In the genomic region with DNA sequence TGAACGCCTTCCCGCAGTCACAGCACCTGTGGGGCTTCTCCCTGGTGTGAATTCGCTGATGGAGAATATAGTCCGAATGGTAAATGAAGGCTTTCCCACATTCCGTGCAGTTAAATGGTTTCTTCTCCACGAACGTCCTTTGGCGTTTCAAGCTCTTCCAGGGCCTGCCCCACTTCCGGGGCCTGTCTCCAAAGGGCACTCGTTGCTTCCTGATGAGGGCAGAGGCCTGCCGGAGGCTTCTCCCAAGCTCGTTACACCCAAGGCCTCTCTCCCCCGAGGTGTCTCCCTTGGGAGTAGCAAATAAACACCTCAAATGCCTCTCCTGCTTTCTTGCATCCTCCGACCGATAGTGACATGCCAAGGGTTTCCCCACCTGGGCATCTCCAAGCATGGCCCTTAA, we compare ENCODE assay signal across 1 cellular context.
TF ChIP-seq lines count a peak whose summit lies in the region.

No MANE protein-coding gene starts in this region.

TF ChIP-seq in HepG2, 621 proteins besides CTCF, POLR2A, EP300 and RAD21:
- TF ChIP-seq ZFY (CRISPR knock-in tag; IDR thresholded peaks at IDR 0.05), result peak; percentile 25; the same call in 1 of the 2 replicates
- TF ChIP-seq ELF1 (CRISPR knock-in tag; IDR thresholded peaks at IDR 0.05), result peak; percentile 66
- TF ChIP-seq ZKSCAN8 (CRISPR knock-in tag; IDR thresholded peaks at IDR 0.05; ENCODE audit: borderline replicate concordance), result no peak
- no peak for TF ChIP-seq ZC3H4 (CRISPR knock-in tag; IDR thresholded peaks at IDR 0.05; ENCODE audit: borderline replicate concordance)
- TF ChIP-seq GABPA (IDR thresholded peaks at IDR 0.05; ENCODE audit: low read depth, low read length), result no peak
- peak; percentile 42; the same call in 1 of the 2 replicates for TF ChIP-seq GABPA (CRISPR knock-in tag; IDR thresholded peaks at IDR 0.05; ENCODE audit: low read depth)
